9 cellular contexts compared by ENCODE assay signal in the genomic region with DNA sequence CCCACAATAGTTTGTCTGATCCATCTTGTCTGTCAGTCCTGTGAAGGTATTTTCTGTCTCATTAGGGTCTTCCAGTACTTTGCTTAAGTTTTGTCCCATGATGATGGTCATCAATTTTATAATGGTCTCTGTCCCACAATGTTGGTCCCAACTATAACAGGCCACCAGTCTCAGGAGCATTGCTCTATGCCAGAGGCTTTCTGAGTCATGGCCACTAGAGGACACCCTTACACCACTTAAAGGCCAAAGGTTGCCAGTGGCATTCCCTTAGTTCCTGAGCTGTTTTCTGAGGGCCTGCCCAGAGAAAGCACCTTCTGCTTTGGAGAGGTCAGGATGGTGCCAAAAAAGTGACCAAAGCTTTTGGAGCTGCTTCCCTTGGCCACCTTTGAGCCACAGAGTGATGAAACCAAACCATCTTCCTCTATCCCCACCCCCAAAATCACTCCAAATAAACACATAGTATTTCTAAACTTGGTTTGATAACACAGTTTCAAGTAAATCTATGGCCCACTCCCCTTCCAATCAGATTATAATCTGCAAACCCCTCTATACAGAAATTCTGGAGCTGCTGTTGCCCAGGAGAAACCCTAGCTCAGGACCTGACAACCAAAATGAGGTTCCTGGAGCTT. TPM values are rescaled to one million over a fixed set of nuclear protein-coding genes. Genes with fewer than 3 reads are reported as not detected.
DNase-seq lines count a peak whose midpoint lies in the region; ATAC-seq and TF ChIP-seq lines count a peak whose summit lies in the region.
"Had no signal": no experiment of that assay in that cellular context is flagged by ENCODE, and none has a peak within 500 bp of the region (broad histone marks: within the 10 kb centered on the region; RNA-seq: fewer than 3 reads in every experiment).

No MANE protein-coding gene starts in this region.

- H3K56ac ChIP-seq in mesendoderm (ENCODE audit: low read length), result no peak overlapping the region

- intact Hi-C loops in testis (cut with DNase I; ENCODE audit: low total_unique reads), result no loop called here

- peaks cover 7% of the 10 kb centered on the region for H3K27me3 ChIP-seq in endodermal cell (ENCODE audit: control insufficient read depth, insufficient read depth, low read length, poor library complexity, severe bottlenecking)
- no peaks in the 10 kb centered on the region for H3K27me3 ChIP-seq in mesendoderm (ENCODE audit: insufficient read depth, low read length, poor library complexity)
- H3K27me3 ChIP-seq in testis, result no peaks in the 10 kb centered on the region

- in situ Hi-C loops in GM13977 (cut with MboI; ENCODE audit: low pct_unique_long_range_greater_than_20kb, low sequenced_read_pairs, unreplicated experiment), result loop anchor here (5.0 kb wide), 1 partner anchor 91 kb away; no protein-coding TSS in a partner anchor

- no peaks in the 10 kb centered on the region for H3K79me1 ChIP-seq in mesendoderm (ENCODE audit: low read length)

- DNase-seq in AG08396 (ENCODE audit: low spot score), result peak; percentile 77
- DNase-seq in GM13977 (ENCODE audit: low spot score), result peak; percentile 69
- DNase-seq in NCI-H2107 treated with DMSO at 0.1 percent for 48 hours (lab: John Stamatoyannopoulos, UW; ENCODE audit: unreplicated experiment), result peak; percentile 67
- DNase-seq in activated CD4-positive, alpha-beta T cell treated with anti-CD3 and anti-CD28 coated beads for 48 hours, result peak; percentile 54
- peak; percentile 91 for DNase-seq in endodermal cell
- DNase-seq in mesendoderm, result peak; percentile 83
- peak; percentile 80 for DNase-seq in testis

- H3K18ac ChIP-seq in mesendoderm (ENCODE audit: low read length), result no peak overlapping the region

- H3K4me2 ChIP-seq in mesendoderm (ENCODE audit: low read length), result no peak overlapping the region

- H3K4me1 Mint-ChIP-seq in endodermal cell, result no peaks in the 10 kb centered on the region

- no peak overlapping the region for H4K5ac ChIP-seq in mesendoderm (ENCODE audit: low read length)

- ATAC-seq in HG02981 (IDR thresholded peaks at IDR 0.05; ENCODE audit: unreplicated experiment), result peak; percentile 64

- no peaks in the 10 kb centered on the region for H3K79me2 ChIP-seq in mesendoderm (ENCODE audit: control insufficient read depth, insufficient read depth, low read length)

- H3K9ac ChIP-seq in endodermal cell (ENCODE audit: extremely low read depth, low read length, poor library complexity, severe bottlenecking) (no peak overlapping the region), mesendoderm (ENCODE audit: low read length) (no peak overlapping the region)

- H3K9me3 ChIP-seq in endodermal cell (ENCODE audit: control insufficient read depth, low read length) (no peaks in the 10 kb centered on the region), testis (no peaks in the 10 kb centered on the region)

- no peaks in the 10 kb centered on the region for H3K9me3 Mint-ChIP-seq in endodermal cell

- no peak overlapping the region for H2BK5ac ChIP-seq in mesendoderm (ENCODE audit: low read length)

- H2BK15ac ChIP-seq in mesendoderm (replicated peaks; ENCODE audit: low read depth), result no peak overlapping the region

- H3K23ac ChIP-seq in mesendoderm (ENCODE audit: low read length), result no peak overlapping the region

- H3K36me3 ChIP-seq in endodermal cell (ENCODE audit: control insufficient read depth, insufficient read depth, low read length) (no peaks in the 10 kb centered on the region), mesendoderm (ENCODE audit: control insufficient read depth, insufficient read depth, low read length) (no peaks in the 10 kb centered on the region), testis (ENCODE audit: low read depth, missing control alignments) (no peaks in the 10 kb centered on the region)

- no peak overlapping the region for H3K27ac Mint-ChIP-seq in endodermal cell

- TF ChIP-seq CTCF in GM13977 (IDR thresholded peaks at IDR 0.05; ENCODE audit: extremely low read depth, insufficient read depth, missing control alignments), result peak; percentile 88
- TF ChIP-seq CTCF in endodermal cell (conservative IDR thresholded peaks at IDR 0.05), result peak; percentile 95
- TF ChIP-seq CTCF in testis (IDR thresholded peaks at IDR 0.05), result peak; percentile 63 to 78 (median 64)

- no peaks in the 10 kb centered on the region for H3K36me3 Mint-ChIP-seq in endodermal cell (ENCODE audit: low read depth)

- H4K8ac ChIP-seq in mesendoderm (ENCODE audit: low read depth, low read length), result no peak overlapping the region

- H2BK120ac ChIP-seq in mesendoderm (ENCODE audit: low read depth, low read length), result no peak overlapping the region

- H3K4me3 Mint-ChIP-seq in endodermal cell, result no peak overlapping the region

- no peak for TF ChIP-seq POLR2A in testis (IDR thresholded peaks at IDR 0.05)

- no peak overlapping the region for H3K27ac ChIP-seq in endodermal cell (ENCODE audit: low read depth, low read length)
- H3K27ac ChIP-seq in mesendoderm (ENCODE audit: low read depth, low read length), result no peak overlapping the region
- H3K27ac ChIP-seq in testis, result no peak overlapping the region

- H3K4me1 ChIP-seq in endodermal cell (ENCODE audit: control insufficient read depth, insufficient read depth, low read length) (no peaks in the 10 kb centered on the region), mesendoderm (ENCODE audit: control insufficient read depth, low read depth, low read length) (no peaks in the 10 kb centered on the region), testis (no peaks in the 10 kb centered on the region)

- H3K27me3 Mint-ChIP-seq in endodermal cell (ENCODE audit: insufficient read depth), result peaks cover 12% of the 10 kb centered on the region

- no peak overlapping the region for H3K4ac ChIP-seq in mesendoderm (ENCODE audit: low read depth, low read length)

- H2AK5ac ChIP-seq in mesendoderm (ENCODE audit: low read length), result no peak overlapping the region

- H3K4me3 ChIP-seq in endodermal cell (ENCODE audit: low read length), result no peak overlapping the region
- H3K4me3 ChIP-seq in mesendoderm (ENCODE audit: low read length), result no peak overlapping the region
- no peak overlapping the region for H3K4me3 ChIP-seq in testis

RNA-seq across cellular contexts. Expression of a gene that starts 19.3 kb away (rescaled TPM):
- total RNA-seq in endodermal cell (100 to 1,000 TPM; 349 to 354 TPM), testis (100 to 1,000 TPM; 287 to 387 TPM)
- polyA plus RNA-seq in endodermal cell (2013, experiment 1 of 2), result 433 TPM
- polyA plus RNA-seq in endodermal cell (2013, experiment 2 of 2), result 380 TPM
- 498 TPM for polyA plus RNA-seq in mesendoderm (2013, experiment 1 of 2)
- 521 TPM for polyA plus RNA-seq in mesendoderm (2013, experiment 2 of 2)
- polyA plus RNA-seq in testis (ENCODE audit: insufficient read depth, low read depth, low replicate concordance), result 268 TPM

RNA-seq across cellular contexts. Expression of a gene that starts 41.2 kb away (rescaled TPM):
- under 1 TPM in 1 of 2 donors, not detected in 1; 0.15 TPM for total RNA-seq in endodermal cell
- polyA plus RNA-seq in endodermal cell (2013, experiment 1 of 2), result not detected
- not detected for polyA plus RNA-seq in endodermal cell (2013, experiment 2 of 2)
- 0.04 TPM for polyA plus RNA-seq in mesendoderm (2013, experiment 1 of 2)
- polyA plus RNA-seq in mesendoderm (2013, experiment 2 of 2), result 0.04 TPM
- total RNA-seq in testis, result not detected
- polyA plus RNA-seq in testis (ENCODE audit: insufficient read depth, low read depth, low replicate concordance), result 0.13 TPM
- total RNA-seq: skeletal muscle tissue had no signal
